Comparison of ENCODE assay signal across 10 cellular contexts in genomic region chr2:171798156-171798815, GRCh38.
DNase-seq lines count a peak whose midpoint lies in the region; ATAC-seq and TF ChIP-seq lines count a peak whose summit lies in the region.
"Had no signal": no experiment of that assay in that cellular context is flagged by ENCODE, and none has a peak within 500 bp of the region (broad histone marks: within the 10 kb centered on the region; RNA-seq: fewer than 3 reads in every experiment).

No MANE protein-coding gene starts in this region.

- TF ChIP-seq CTCF in coronary artery (IDR thresholded peaks at IDR 0.05) = no peak

- no peak for DNase-seq in activated T-cell treated with anti-CD3 and anti-CD28 coated beads, Interleukin-2, amount 50 U/mL, for 4 hours
- DNase-seq in activated T-cell treated with anti-CD3 and anti-CD28 coated beads for 4 hours (no peak), RPMI7951 (ENCODE audit: low read depth) (peak; percentile 78), fibroblast of gingiva (ENCODE audit: low read depth) (peak; percentile 35), inferior parietal cortex (ENCODE audit: extremely low spot score) (no peak), coronary artery (ENCODE audit: low spot score) (no peak)
- DNase-seq in stimulated activated naive B cell treated with anti-CD40 and anti-IgM and Interleukin-4, amounts not matched to agents 10 μg/mL and 1 μg/mL and 100 μg/mL, for 72 hours = no peak

- no peaks in the 10 kb centered on the region for H3K27me3 Mint-ChIP-seq in activated T-cell treated with anti-CD3 and anti-CD28 coated beads, Interleukin-2, amount 50 U/mL, for 4 hours (ENCODE audit: low read depth)
- H3K27me3 Mint-ChIP-seq in stimulated activated naive B cell treated with anti-CD40 and anti-IgM and Interleukin-4, amounts not matched to agents 10 μg/mL and 1 μg/mL and 100 μg/mL, for 72 hours = no peaks in the 10 kb centered on the region

- H3K4me3 ChIP-seq in coronary artery = no peak overlapping the region
- H3K4me3 ChIP-seq: ascending aorta, SK-N-MC had no signal

- no peaks in the 10 kb centered on the region for H3K9me3 Mint-ChIP-seq in activated T-cell treated with anti-CD3 and anti-CD28 coated beads, Interleukin-2, amount 50 U/mL, for 4 hours
- H3K9me3 Mint-ChIP-seq in stimulated activated naive B cell treated with anti-CD40 and anti-IgM and Interleukin-4, amounts not matched to agents 10 μg/mL and 1 μg/mL and 100 μg/mL, for 72 hours = no peaks in the 10 kb centered on the region

- no peak overlapping the region for H3K4me3 Mint-ChIP-seq in activated T-cell treated with anti-CD3 and anti-CD28 coated beads, Interleukin-2, amount 50 U/mL, for 4 hours
- H3K4me3 Mint-ChIP-seq in stimulated activated naive B cell treated with anti-CD40 and anti-IgM and Interleukin-4, amounts not matched to agents 10 μg/mL and 1 μg/mL and 100 μg/mL, for 72 hours = no peak overlapping the region

- H3K27ac ChIP-seq in coronary artery = no peak overlapping the region
- H3K27ac ChIP-seq: ascending aorta, SK-N-MC had no signal

- peak; percentile 32 to 46 for ATAC-seq in activated T-cell treated with anti-CD3 and anti-CD28 coated beads, Interleukin-2, amount 50 U/mL, for 4 hours
- ATAC-seq in stimulated activated naive B cell treated with anti-CD40 and anti-IgM and Interleukin-4, amounts not matched to agents 10 μg/mL and 1 μg/mL and 100 μg/mL, for 72 hours (replicated peaks) = no peak
- no peak for ATAC-seq in HG02763 (IDR thresholded peaks at IDR 0.05; ENCODE audit: unreplicated experiment)

- H3K27ac Mint-ChIP-seq in stimulated activated naive B cell treated with anti-CD40 and anti-IgM and Interleukin-4, amounts not matched to agents 10 μg/mL and 1 μg/mL and 100 μg/mL, for 72 hours = peak overlapping the region; percentile 75

- peaks cover 19% of the 10 kb centered on the region for H3K36me3 Mint-ChIP-seq in activated T-cell treated with anti-CD3 and anti-CD28 coated beads, Interleukin-2, amount 50 U/mL, for 4 hours (ENCODE audit: insufficient read depth)
- H3K36me3 Mint-ChIP-seq in stimulated activated naive B cell treated with anti-CD40 and anti-IgM and Interleukin-4, amounts not matched to agents 10 μg/mL and 1 μg/mL and 100 μg/mL, for 72 hours = peaks cover 13 to 35% of the 10 kb centered on the region in 2 donors

- H3K4me1 Mint-ChIP-seq in activated T-cell treated with anti-CD3 and anti-CD28 coated beads, Interleukin-2, amount 50 U/mL, for 4 hours (ENCODE audit: low read depth) = peaks cover 15% of the 10 kb centered on the region
- no peaks in the 10 kb centered on the region for H3K4me1 Mint-ChIP-seq in stimulated activated naive B cell treated with anti-CD40 and anti-IgM and Interleukin-4, amounts not matched to agents 10 μg/mL and 1 μg/mL and 100 μg/mL, for 72 hours

Comparison
In these comparisons a context has a peak if more than half of its experiments do, and no peak if none do; other contexts are left out.
1. ATAC-seq: peak in activated T-cell treated with anti-CD3 and anti-CD28 coated beads, Interleukin-2, amount 50 U/mL, for 4 hours (2 of 2); none in stimulated activated naive B cell treated with anti-CD40 and anti-IgM and Interleukin-4, amounts not matched to agents 10 μg/mL and 1 μg/mL and 100 μg/mL, for 72 hours (0 of 2) and HG02763 (single experiment).
2. DNase-seq: peak in RPMI7951 (single experiment) and fibroblast of gingiva (single experiment); none in activated T-cell treated with anti-CD3 and anti-CD28 coated beads, Interleukin-2, amount 50 U/mL, for 4 hours (single experiment), activated T-cell treated with anti-CD3 and anti-CD28 coated beads for 4 hours (single experiment), stimulated activated naive B cell treated with anti-CD40 and anti-IgM and Interleukin-4, amounts not matched to agents 10 μg/mL and 1 μg/mL and 100 μg/mL, for 72 hours (single experiment), inferior parietal cortex (single experiment) and coronary artery (single experiment).